ENCODE assay signal across 7 cellular contexts in the genomic region with DNA sequence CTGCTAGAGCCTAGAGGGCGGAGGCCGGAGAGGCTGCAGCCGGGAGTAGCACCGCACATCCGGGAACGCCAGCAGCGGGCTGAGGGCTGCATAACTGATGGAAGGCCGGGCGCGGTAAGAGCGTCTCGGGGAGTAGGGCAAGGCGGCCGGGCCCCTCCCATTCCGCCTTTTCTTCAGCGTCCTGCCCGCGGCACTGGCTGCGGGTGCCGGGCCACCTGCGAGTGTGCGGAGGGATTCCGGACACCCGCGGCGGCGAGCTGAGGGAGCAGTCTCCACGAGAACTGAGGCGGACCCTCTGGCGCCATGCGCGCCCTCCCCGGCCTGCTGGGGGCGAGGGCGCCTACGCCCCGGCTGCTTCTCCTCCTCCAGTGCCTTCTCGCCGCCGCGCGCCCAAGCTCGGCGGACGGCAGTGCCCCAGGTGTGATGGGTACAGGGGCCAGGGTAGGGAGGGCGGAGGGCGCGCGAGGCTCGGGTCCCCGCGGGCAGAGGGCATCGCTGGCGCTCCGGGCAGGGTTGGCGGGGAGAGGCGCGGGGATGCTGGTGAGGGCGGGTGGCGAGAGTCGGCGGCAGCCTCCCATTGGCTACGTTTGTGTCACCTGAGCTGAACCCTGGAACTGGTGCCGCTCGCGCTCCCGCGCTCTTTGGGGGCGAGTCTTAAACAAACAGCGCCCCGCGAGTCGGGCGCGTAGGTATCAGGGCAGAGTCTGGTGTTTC.
DNase-seq lines count a peak whose midpoint lies in the region; ATAC-seq and TF ChIP-seq lines count a peak whose summit lies in the region.

No MANE protein-coding gene starts in this region.

- H3K4me3 ChIP-seq in ectodermal cell (ENCODE audit: insufficient read depth, low read depth, low read length): peak overlapping the region; percentile 64

- POLR2A ChIA-PET in activated CD4-positive, alpha-beta memory T cell treated with anti-CD3 and anti-CD28 coated beads, Interleukin-2, amount 10 ng/mL, durations not matched to agents 7 days and 5 days (lab: Charles Lee): interaction anchor here (0.8 to 1.9 kb wide), 14 partner anchors 9 to 335 kb away, joined by 3 to 7 read pairs (median 4); a partner anchor contains a TSS

- H3K36me3 Mint-ChIP-seq in activated CD4-positive, alpha-beta memory T cell treated with anti-CD3 and anti-CD28 coated beads, Interleukin-2, amount 10 ng/mL, durations not matched to agents 7 days and 5 days (ENCODE audit: low read depth): peaks cover 18% of the 10 kb centered on the region
- no peaks in the 10 kb centered on the region for H3K36me3 Mint-ChIP-seq in mesothelial cell of epicardium

- H3K27ac ChIP-seq in ectodermal cell (ENCODE audit: insufficient read depth, low read depth, low read length, poor library complexity, severe bottlenecking): no peak overlapping the region

- no peaks in the 10 kb centered on the region for H3K27me3 Mint-ChIP-seq in activated CD4-positive, alpha-beta memory T cell treated with anti-CD3 and anti-CD28 coated beads, Interleukin-2, amount 10 ng/mL, durations not matched to agents 7 days and 5 days
- peaks cover 3% of the 10 kb centered on the region for H3K27me3 Mint-ChIP-seq in mesothelial cell of epicardium (ENCODE audit: low read depth)

- no peaks in the 10 kb centered on the region for H3K36me3 ChIP-seq in ectodermal cell (ENCODE audit: control insufficient read depth, insufficient read depth, low read length)

- WGBS in ectodermal cell, 2 experiments: 1% methylated on average over 75 of the region's 75 CpGs

- peak overlapping the region; percentile 91 for H3K4me3 Mint-ChIP-seq in activated CD4-positive, alpha-beta memory T cell treated with anti-CD3 and anti-CD28 coated beads, Interleukin-2, amount 10 ng/mL, durations not matched to agents 7 days and 5 days
- peak overlapping the region; percentile 75 for H3K4me3 Mint-ChIP-seq in mesothelial cell of epicardium

- H3K27ac Mint-ChIP-seq in activated CD4-positive, alpha-beta memory T cell treated with anti-CD3 and anti-CD28 coated beads, Interleukin-2, amount 10 ng/mL, durations not matched to agents 7 days and 5 days: peak overlapping the region; percentile 90
- peak overlapping the region; percentile 80 for H3K27ac Mint-ChIP-seq in mesothelial cell of epicardium

- no peak for TF ChIP-seq CTCF in mesothelial cell of epicardium (IDR thresholded peaks at IDR 0.05; ENCODE audit: unreplicated experiment)

- peaks cover 56% of the 10 kb centered on the region for H3K4me1 Mint-ChIP-seq in activated CD4-positive, alpha-beta memory T cell treated with anti-CD3 and anti-CD28 coated beads, Interleukin-2, amount 10 ng/mL, durations not matched to agents 7 days and 5 days
- peaks cover 6% of the 10 kb centered on the region for H3K4me1 Mint-ChIP-seq in mesothelial cell of epicardium

- H3K9me3 ChIP-seq in ectodermal cell (ENCODE audit: control insufficient read depth, low read length): no peaks in the 10 kb centered on the region

- CTCF ChIA-PET in activated CD4-positive, alpha-beta memory T cell treated with anti-CD3 and anti-CD28 coated beads, Interleukin-2, amount 10 ng/mL, durations not matched to agents 7 days and 5 days (lab: Charles Lee): interaction anchor here (0.8 to 1.6 kb wide), 3 partner anchors 25 to 73 kb away, joined by 3 to 7 read pairs (median 3); no protein-coding TSS in a partner anchor

- H3K27me3 ChIP-seq in ectodermal cell (ENCODE audit: control insufficient read depth, insufficient read depth, low read length, poor library complexity, severe bottlenecking): no peaks in the 10 kb centered on the region

- H3K4me1 ChIP-seq in ectodermal cell (ENCODE audit: control insufficient read depth, insufficient read depth, low read length): no peaks in the 10 kb centered on the region

- peak; percentile 50 for ATAC-seq in GM21381 (IDR thresholded peaks at IDR 0.05; ENCODE audit: unreplicated experiment)

- peaks cover 8% of the 10 kb centered on the region for H3K9me3 Mint-ChIP-seq in activated CD4-positive, alpha-beta memory T cell treated with anti-CD3 and anti-CD28 coated beads, Interleukin-2, amount 10 ng/mL, durations not matched to agents 7 days and 5 days
- H3K9me3 Mint-ChIP-seq in mesothelial cell of epicardium: peaks cover 3% of the 10 kb centered on the region

- DNase-seq in NCI-H2171 treated with DMSO at 0.1 percent for 48 hours (lab: John Stamatoyannopoulos, UW) (peak; percentile 77), mesothelial cell of epicardium (ENCODE audit: low spot score in 2 of 2, unreplicated experiment in 2 of 2) (peak; percentile 30 to 62), dermis blood vessel endothelial cell (no peak)
- peak; percentile 91 for DNase-seq in activated CD4-positive, alpha-beta memory T cell treated with anti-CD3 and anti-CD28 coated beads, Interleukin-2, amount 10 ng/mL, durations not matched to agents 7 days and 5 days
- peak; percentile 48 to 66 for DNase-seq in stimulated activated CD8-positive, alpha-beta memory T cell treated with anti-CD3 and anti-CD28 coated beads, Interleukin-2, amount 100 ng/mL, for 1 hour (ENCODE audit: low read depth in 2 of 2)
